23 cellular contexts compared by ENCODE assay signal in genomic region chr10:602391-603005, GRCh38.
"Had no signal": no experiment of that assay in that cellular context is flagged by ENCODE, and none has a peak within 500 bp of the region (broad histone marks: within the 10 kb centered on the region; RNA-seq: fewer than 3 reads in every experiment).

No MANE protein-coding gene starts in this region.

- H3K9me3 ChIP-seq: colonic mucosa, gastroesophageal sphincter, heart left ventricle, left ventricle myocardium inferior, mucosa of descending colon, pancreas, sigmoid colon, spleen, tibial nerve, vagina had no signal

- DNase-seq: activated CD4-positive, alpha-beta T cell treated with anti-CD3 and anti-CD28 coated beads for 1 hour; activated naive CD4-positive, alpha-beta T cell; activated naive CD8-positive, alpha-beta T cell treated with anti-CD3 and anti-CD28 coated beads, Interleukin-2, amount 10 ng/mL, durations not matched to agents 7 days and 5 days; amygdala; brain microvascular endothelial cell; central memory CD4-positive, alpha-beta T cell; colonic mucosa; heart left ventricle; kidney; left ventricle myocardium inferior; naive B cell; sigmoid colon; spleen; stimulated activated CD4-positive, alpha-beta T cell treated with anti-CD3 and anti-CD28 coated beads, Interleukin-4, amount 100 ng/mL, for 4 hours; stimulated activated naive CD4-positive, alpha-beta T cell; SW 1271; T-helper 2 cell had no signal

- H3K36me3 ChIP-seq: brain microvascular endothelial cell, colonic mucosa, gastroesophageal sphincter, heart left ventricle, left ventricle myocardium inferior, pancreas, sigmoid colon, spleen, tibial nerve, vagina had no signal

- H3K4me3 ChIP-seq: colonic mucosa, gastroesophageal sphincter, heart left ventricle, left ventricle myocardium inferior, mucosa of descending colon, pancreas, sigmoid colon, spleen, tibial nerve, vagina had no signal

- H3K4me1 ChIP-seq: colonic mucosa had no signal

- H3K27ac ChIP-seq: brain microvascular endothelial cell, colonic mucosa, left ventricle myocardium inferior, pancreas, spleen, vagina, VCaP had no signal

- ATAC-seq: gastroesophageal sphincter, heart left ventricle, mucosa of descending colon, pancreas had no signal

- H3K27me3 ChIP-seq: brain microvascular endothelial cell, colonic mucosa, gastroesophageal sphincter, heart left ventricle, pancreas, sigmoid colon, tibial nerve, vagina had no signal
